23 cellular contexts compared by ENCODE assay signal in genomic region chr6:118567974-118568373, GRCh38. TPM values are rescaled to one million over a fixed set of nuclear protein-coding genes. Genes with fewer than 3 reads are reported as not detected.
DNase-seq lines count a peak whose midpoint lies in the region; ATAC-seq, FAIRE-seq and TF ChIP-seq lines count a peak whose summit lies in the region.
"Had no signal": no experiment of that assay in that cellular context is flagged by ENCODE, and none has a peak within 500 bp of the region (broad histone marks: within the 10 kb centered on the region; RNA-seq: fewer than 3 reads in every experiment).

No MANE protein-coding gene starts in this region.

- TF ChIP-seq CTCF in H1 (IDR thresholded peaks at IDR 0.05; ENCODE audit: control extremely low read depth in 1 of 3, insufficient read depth in 1 of 3, low read depth in 1 of 3, low read length in 3 of 3) (no peak), psoas muscle (IDR thresholded peaks at IDR 0.05) (no peak)

- H3K9me3 ChIP-seq in H1 (ENCODE audit: insufficient read depth in 2 of 2, low read depth in 1 of 2, low read length in 1 of 2) (no peaks in the 10 kb centered on the region), psoas muscle (no peaks in the 10 kb centered on the region)

- H3K23me2 ChIP-seq in H1 (ENCODE audit: low read depth, low read length), result no peaks in the 10 kb centered on the region

- H3K4me3 ChIP-seq in H1 (ENCODE audit: extremely low read depth in 1 of 4, insufficient read depth in 2 of 4, low read depth in 3 of 4, low read length in 4 of 4) (no peak overlapping the region), psoas muscle (no peak overlapping the region)

- H3K4me3 Mint-ChIP-seq in activated T-cell treated with anti-CD3 and anti-CD28 coated beads, Interleukin-2, amount 50 U/mL, for 72 hours, result no peak overlapping the region
- H3K4me3 Mint-ChIP-seq: H9 had no signal

- H3K79me2 ChIP-seq in H1 (ENCODE audit: control insufficient read depth in 1 of 2, insufficient read depth in 2 of 2, low read length in 2 of 2), result peaks cover 0 to 48% of the 10 kb centered on the region in 2 experiments; a peak in 2 of 4 replicates

- H3K79me1 ChIP-seq in H1 (ENCODE audit: low read depth, low read length), result no peaks in the 10 kb centered on the region

- FAIRE-seq in H1 (lab: Jason Lieb, UNC), result peak; percentile 24
- FAIRE-seq: HepG2 had no signal

- H2AFZ ChIP-seq in H1 (ENCODE audit: low read length), result no peak overlapping the region

- H3K4me1 ChIP-seq in H1 (replicated peaks in 1 of 4; ENCODE audit: control insufficient read depth in 3 of 4, insufficient read depth in 4 of 4, low read length in 3 of 4) (peaks cover 0 to 7% (median 4%) of the 10 kb centered on the region in 4 experiments; a peak in 4 of 7 replicates), psoas muscle (peaks cover 30% of the 10 kb centered on the region)

- H4K91ac ChIP-seq in H1 (replicated peaks; ENCODE audit: insufficient read length, low read length), result no peak overlapping the region

- no peaks in the 10 kb centered on the region for H3K9me3 Mint-ChIP-seq in activated T-cell treated with anti-CD3 and anti-CD28 coated beads, Interleukin-2, amount 50 U/mL, for 72 hours

- no peak overlapping the region for H3K4ac ChIP-seq in H1 (replicated peaks; ENCODE audit: insufficient read length, low read depth, low read length)

- H4K8ac ChIP-seq in H1 (ENCODE audit: extremely low read depth, insufficient read depth, low read length), result no peak overlapping the region

- H3K23ac ChIP-seq in H1 (ENCODE audit: insufficient read length), result no peak overlapping the region

- H2BK120ac ChIP-seq in H1 (replicated peaks; ENCODE audit: low read depth, low read length), result no peak overlapping the region

- no peak for TF ChIP-seq POLR2A in H1 (IDR thresholded peaks at IDR 0.05; ENCODE audit: control extremely low read depth in 1 of 2, low read depth in 2 of 2, low read length in 2 of 2)

- no peak for ATAC-seq in activated T-cell treated with anti-CD3 and anti-CD28 coated beads, Interleukin-2, amount 50 U/mL, for 72 hours (replicated peaks in 1 of 2)
- ATAC-seq in psoas muscle, result peak; percentile 58 to 75 (median 72)
- ATAC-seq in HG02852 (IDR thresholded peaks at IDR 0.05; ENCODE audit: unreplicated experiment), result no peak
- ATAC-seq: HepG2, SK-N-SH treated with all-trans-retinoic acid at 6 μM for 48 hours had no signal

- H3K27ac ChIP-seq in H1 (ENCODE audit: low read depth, low read length) (no peak overlapping the region), psoas muscle (peak overlapping the region; percentile 65)
- H3K27ac ChIP-seq: C4-2B, HL-60, RWPE1 had no signal

- no peak for TF ChIP-seq RAD21 in H1 (IDR thresholded peaks at IDR 0.05 in 1 of 2, conservative IDR thresholded peaks at IDR 0.05 in 1 of 2; ENCODE audit: low read depth in 2 of 2, low read length in 2 of 2)

- CTCF ChIA-PET in H1 (lab: Charles Lee; ENCODE audit: partially characterized antibody), result interaction anchor here (1.3 to 5.2 kb wide), 3 partner anchors 12 to 156 kb away, joined by 3 to 48 read pairs (median 5); no protein-coding TSS in a partner anchor

- WGBS in H1 (ENCODE audit: extremely low coverage in 1 of 2, insufficient coverage in 1 of 2, insufficient read length in 1 of 2, insufficient replicate concordance in 2 of 2, low coverage in 1 of 2, low lambda C conversion rate in 2 of 2, missing lambda C conversion rate in 1 of 2), 2 experiments, result 88% methylated on average over 3 of the region's 3 CpGs; no CpG with 5 or more reads in 1 of the 2 experiments
- WGBS in psoas muscle, 3 donors, result 19 to 49% (median 32%) methylated on average over 3 of the region's 3 CpGs

- peaks cover 25% of the 10 kb centered on the region for H3K4me1 Mint-ChIP-seq in activated T-cell treated with anti-CD3 and anti-CD28 coated beads, Interleukin-2, amount 50 U/mL, for 72 hours (ENCODE audit: low read depth)

- H3K27me3 Mint-ChIP-seq in activated T-cell treated with anti-CD3 and anti-CD28 coated beads, Interleukin-2, amount 50 U/mL, for 72 hours (ENCODE audit: low read depth), result no peaks in the 10 kb centered on the region

- no peak overlapping the region for H3K9ac ChIP-seq in H1 (replicated peaks in 1 of 4; ENCODE audit: extremely low read depth in 1 of 4, low read depth in 3 of 4, low read length in 3 of 4)

- no peak overlapping the region for H3K56ac ChIP-seq in H1 (replicated peaks; ENCODE audit: insufficient read length, low read depth, low read length)

- H2BK5ac ChIP-seq in H1 (ENCODE audit: low read depth, low read length), result no peak overlapping the region

- no peak overlapping the region for H4K5ac ChIP-seq in H1 (ENCODE audit: insufficient read length, low read depth, low read length)

- no peak for TF ChIP-seq EP300 in H1 (IDR thresholded peaks at IDR 0.05; ENCODE audit: borderline replicate concordance in 1 of 2, low read depth in 2 of 2, low read length in 2 of 2)

- H2BK20ac ChIP-seq in H1 (ENCODE audit: low read length), result no peak overlapping the region

- in situ Hi-C loops in G401 (cut with HindIII; ENCODE audit: low sequenced_read_pairs), result no loop called here

- H4K20me1 ChIP-seq in H1 (replicated peaks in 1 of 2; ENCODE audit: control insufficient read depth in 1 of 2, insufficient read depth in 2 of 2, low read length in 2 of 2), result peaks cover 0 to 2% of the 10 kb centered on the region in 2 experiments

- H3K27ac Mint-ChIP-seq in activated T-cell treated with anti-CD3 and anti-CD28 coated beads, Interleukin-2, amount 50 U/mL, for 72 hours, result peak overlapping the region; percentile 12
- H3K27ac Mint-ChIP-seq: H9 had no signal

- intact Hi-C loops in psoas muscle (cut with DNase I), result no loop called here

- DNase-seq in activated T-cell treated with anti-CD3 and anti-CD28 coated beads, Interleukin-2, amount 50 U/mL, for 72 hours, result no peak
- DNase-seq in activated T-cell treated with anti-CD3 and anti-CD28 coated beads for 4 hours, result no peak
- peak; percentile 52 for DNase-seq in G401 (ENCODE audit: low spot score)
- DNase-seq in H1 (ENCODE audit: low read depth in 1 of 2, low spot score in 2 of 2), result no peak
- no peak for DNase-seq in psoas muscle
- no peak for DNase-seq in EL
- DNase-seq: DMS53; H9; KG1; NCI-H1092 treated with DMSO at 0.1 percent for 48 hours; NCI-H1436 treated with DMSO at 0.1 percent for 48 hours; NCI-H1930; NCI-H226; NCI-H510A treated with DMSO at 0.1 percent for 48 hours; NCI-H774; NK-92 treated with Interleukin-12 subunit alpha and Interleukin-12 subunit beta, amount 100 ng/mL, for 24 hours had no signal

- no peak overlapping the region for H3K4me2 ChIP-seq in H1 (ENCODE audit: insufficient read depth in 1 of 2, low read depth in 2 of 2, low read length in 2 of 2)

- H2BK15ac ChIP-seq in H1 (ENCODE audit: low read length), result no peak overlapping the region

- peaks cover 0 to 4% (median 0%) of the 10 kb centered on the region in 4 experiments; a peak in 1 of 8 replicates for H3K36me3 ChIP-seq in H1 (ENCODE audit: control insufficient read depth in 2 of 4, insufficient read depth in 4 of 4, low read length in 3 of 4)
- peaks cover 3 to 11% of the 10 kb centered on the region in 2 donors for H3K36me3 ChIP-seq in psoas muscle (ENCODE audit: insufficient read depth in 1 of 2, low read depth in 1 of 2)

- no peak overlapping the region for H3K14ac ChIP-seq in H1 (ENCODE audit: insufficient read length)

- no peak overlapping the region for H2BK12ac ChIP-seq in H1 (ENCODE audit: low read depth, low read length)

- peaks cover 0 to 1% (median 0%) of the 10 kb centered on the region in 4 experiments; a peak in 1 of 7 replicates for H3K27me3 ChIP-seq in H1 (replicated peaks in 1 of 4; ENCODE audit: control insufficient read depth in 3 of 4, extremely low read depth in 1 of 4, insufficient read depth in 3 of 4, low read length in 3 of 4)
- H3K27me3 ChIP-seq in psoas muscle (ENCODE audit: insufficient read depth in 3 of 3, low read length in 2 of 3), result no peaks in the 10 kb centered on the region

- H3K36me3 Mint-ChIP-seq in activated T-cell treated with anti-CD3 and anti-CD28 coated beads, Interleukin-2, amount 50 U/mL, for 72 hours (ENCODE audit: insufficient read depth in 2 of 2), result peaks cover under 1 to 6% of the 10 kb centered on the region in 2 donors

- H3K18ac ChIP-seq in H1 (ENCODE audit: extremely low read depth, low read length), result no peak overlapping the region

- H2AK5ac ChIP-seq in H1 (ENCODE audit: low read depth, low read length), result no peak overlapping the region

- POLR2A ChIA-PET in H1 (lab: Charles Lee; ENCODE audit: partially characterized antibody), result no interaction called here

TF ChIP-seq in H1, 55 proteins besides CTCF, POLR2A, EP300 and RAD21:
- no peak for TF ChIP-seq CTBP2 (IDR thresholded peaks at IDR 0.05; ENCODE audit: borderline replicate concordance, insufficient read depth, insufficient read length, low read length)
- TF ChIP-seq SAP30 (IDR thresholded peaks at IDR 0.05; ENCODE audit: insufficient read depth, insufficient replicate concordance, low read length), result no peak
- TF ChIP-seq POU5F1 (IDR thresholded peaks at IDR 0.05; ENCODE audit: low read depth, low read length), result no peak
TF ChIP-seq in H1: peak in this region for 0.

RNA-seq across cellular contexts. Expression of gene PLN, which starts 19.9 kb away (rescaled TPM):
- not detected for total RNA-seq in activated T-cell treated with anti-CD3 and anti-CD28 coated beads, Interleukin-2, amount 50 U/mL, for 72 hours
- total RNA-seq in G401 (2014; rRNA removed; shearing (Covaris generic)), result not detected in 2 replicates
- not detected in 2 replicates for total RNA-seq in H1 (2021; fragmentation: NEBNext Ultra II Directional; extraction: Animal tissue kit (Norgen Biotek cat#: 25700))
- 0.03 TPM in 1 of 2 replicates, not detected in the other for polyA plus RNA-seq in H1 (2011; rRNA removed)
- not detected for polyA plus RNA-seq in H1 (2011; cell fraction: cytosol; rRNA removed)
- not detected for polyA plus RNA-seq in H1 (2011; cell fraction: nucleus; rRNA removed)
- polyA plus RNA-seq in H1 (2012, experiment 1 of 2), result not detected in 4 replicates
- not detected for polyA plus RNA-seq in H1 (2012, experiment 2 of 2)
- not detected for polyA plus RNA-seq in H1 (2013, experiment 1 of 2)
- polyA plus RNA-seq in H1 (2013, experiment 2 of 2), result not detected
- polyA minus RNA-seq in H1 (2011; rRNA and poly(A)+ RNA removed), result not detected in 2 replicates
- polyA minus RNA-seq in H1 (2011; cell fraction: cytosol; rRNA and poly(A)+ RNA removed), result not detected
- polyA minus RNA-seq in H1 (2011; cell fraction: nucleus; rRNA and poly(A)+ RNA removed), result 0.40 TPM
- 100 to 1,000 TPM; 158 to 239 (median 211) TPM for total RNA-seq in psoas muscle
- polyA plus RNA-seq in psoas muscle, result 100 to 1,000 TPM in 2 of 3 donors, 10 to 100 TPM in 1; 72.7 to 214 (median 115) TPM
- total RNA-seq: H9, HepG2, HT-29 had no signal
- polyA plus RNA-seq: HepG2 had no signal

Comparison
In these comparisons a context has a peak if more than half of its experiments do, and no peak if none do; other contexts are left out.
1. ATAC-seq: peak in psoas muscle (4 of 4); none in activated T-cell treated with anti-CD3 and anti-CD28 coated beads, Interleukin-2, amount 50 U/mL, for 72 hours (0 of 2) and HG02852 (single experiment).
2. RNA of gene PLN, which starts 19.9 kb away (total RNA-seq): 158 to 239 TPM in psoas muscle; not detected in H1, not detected in activated T-cell treated with anti-CD3 and anti-CD28 coated beads, Interleukin-2, amount 50 U/mL, for 72 hours and not detected in G401; every median in the first group is over 100 times any median in the second.